11 cellular contexts compared by ENCODE assay signal in genomic region chr17:40554646-40555295, GRCh38. TPM values are rescaled to one million over a fixed set of nuclear protein-coding genes. Genes with fewer than 3 reads are reported as not detected.
DNase-seq lines count a peak whose midpoint lies in the region; ATAC-seq and TF ChIP-seq lines count a peak whose summit lies in the region.
"Had no signal": no experiment of that assay in that cellular context is flagged by ENCODE, and none has a peak within 500 bp of the region (broad histone marks: within the 10 kb centered on the region; RNA-seq: fewer than 3 reads in every experiment).

No MANE protein-coding gene starts in this region.

- ATAC-seq in WTC11 (no peak), sciatic nerve (no peak), HG03460 (IDR thresholded peaks at IDR 0.05; ENCODE audit: unreplicated experiment) (no peak), HG03565 (IDR thresholded peaks at IDR 0.05; ENCODE audit: unreplicated experiment) (no peak)

- CTCF ChIA-PET in Caco-2 (lab: Charles Lee) (interaction anchor here (1.1 to 2.4 kb wide), 2 partner anchors 21 to 22 kb away, joined by 3 to 13 read pairs; no protein-coding TSS in a partner anchor), WTC11 (lab: Charles Lee) (interaction anchor here (0.6 to 2.1 kb wide), 14 partner anchors 10 to 237 kb away, joined by 3 to 19 read pairs (median 4); partner anchors contain the start of gene GJD3)

- no peaks in the 10 kb centered on the region for H3K27me3 Mint-ChIP-seq in Caco-2 (ENCODE audit: insufficient read depth, unreplicated experiment)
- peaks cover 5% of the 10 kb centered on the region for H3K27me3 Mint-ChIP-seq in WTC11 (ENCODE audit: low read depth)

- TF ChIP-seq CTCF in Caco-2 (IDR thresholded peaks at IDR 0.05; ENCODE audit: insufficient read depth in 1 of 2, low read depth in 1 of 2, low read length in 1 of 2, severe bottlenecking in 1 of 2, unreplicated experiment in 1 of 2) (no peak), WTC11 (IDR thresholded peaks at IDR 0.05) (no peak), esophagus muscularis mucosa (IDR thresholded peaks at IDR 0.05) (no peak)

- H3K9me3 Mint-ChIP-seq in Caco-2 (ENCODE audit: unreplicated experiment): no peaks in the 10 kb centered on the region
- no peaks in the 10 kb centered on the region for H3K9me3 Mint-ChIP-seq in WTC11

- H3K4me1 Mint-ChIP-seq in Caco-2 (ENCODE audit: low read depth, unreplicated experiment) (peaks cover 19% of the 10 kb centered on the region), WTC11 (peaks cover 20% of the 10 kb centered on the region)

- no TSS peak for BruUV-seq in Caco-2 (replicated peaks; lab: Mats Ljungman, UMichigan)

- intact Hi-C loops in Caco-2 (cut with micrococcal nuclease; ENCODE audit: unreplicated experiment) (no loop called here), esophagus muscularis mucosa (cut with DNase I) (no loop called here), sciatic nerve (cut with DNase I) (loop anchor here (10.0 kb wide), 2 partner anchors 120 to 250 kb away; partner anchors contain the start of gene RARA)

- H3K27ac ChIP-seq in esophagus muscularis mucosa (replicated peaks in 1 of 4): peak overlapping the region; percentile 71 to 83 (median 81)

- H3K36me3 Mint-ChIP-seq in Caco-2 (ENCODE audit: insufficient read depth, unreplicated experiment) (peaks cover 6% of the 10 kb centered on the region), WTC11 (no peaks in the 10 kb centered on the region)

- H3K4me1 ChIP-seq in Caco-2 (peaks cover 39% of the 10 kb centered on the region), esophagus muscularis mucosa (peaks cover 87 to 97% (median 94%) of the 10 kb centered on the region in 4 donors)

- no peak for TF ChIP-seq EP300 in esophagus muscularis mucosa (IDR thresholded peaks at IDR 0.05)

- TF ChIP-seq POLR2A in esophagus muscularis mucosa (IDR thresholded peaks at IDR 0.05; ENCODE audit: low read depth): no peak

- no peaks in the 10 kb centered on the region for H3K36me3 ChIP-seq in Caco-2 (ENCODE audit: control insufficient read depth, insufficient read depth, low read length)
- no peaks in the 10 kb centered on the region for H3K36me3 ChIP-seq in esophagus muscularis mucosa

- H3K4me3 Mint-ChIP-seq in Caco-2 (ENCODE audit: unreplicated experiment) (no peak overlapping the region), WTC11 (no peak overlapping the region)

- H3K4me3 ChIP-seq in Caco-2 (ENCODE audit: low read depth, low read length) (no peak overlapping the region), esophagus muscularis mucosa (no peak overlapping the region)

- no peaks in the 10 kb centered on the region for H3K27me3 ChIP-seq in Caco-2 (replicated peaks; ENCODE audit: control insufficient read depth, insufficient read depth, low read length)
- no peaks in the 10 kb centered on the region for H3K27me3 ChIP-seq in esophagus muscularis mucosa

- H3K9me3 ChIP-seq in Caco-2: no peaks in the 10 kb centered on the region
- H3K9me3 ChIP-seq in esophagus muscularis mucosa: no peaks in the 10 kb centered on the region

- POLR2A ChIA-PET in Caco-2 (lab: Charles Lee) (no interaction called here), WTC11 (lab: Charles Lee) (interaction anchor here (1.2 kb wide), 1 partner anchor 27 kb away, joined by 7 read pairs; no protein-coding TSS in a partner anchor)

- H3K27ac Mint-ChIP-seq in Caco-2 (ENCODE audit: unreplicated experiment): peak overlapping the region; percentile 75
- no peak overlapping the region for H3K27ac Mint-ChIP-seq in WTC11

- WGBS in esophagus muscularis mucosa: 97% methylated on average over 18 of the region's 27 CpGs

- DNase-seq in Caco-2 (peak in 1 of 2 experiments; percentile 19), WTC11 (ENCODE audit: low spot score) (peak; percentile 6), esophagus muscularis mucosa (ENCODE audit: extremely low spot score) (peak; percentile 50), sciatic nerve (ENCODE audit: low spot score) (peak; percentile 63), Kasumi-1 (lab: John Stamatoyannopoulos, UW) (no peak), mucosa of gallbladder (ENCODE audit: low spot score) (no peak)
- DNase-seq: SW 1271 had no signal

TF ChIP-seq in WTC11, 78 proteins besides CTCF, POLR2A, EP300 and RAD21 (continues in another document):
- no peak for TF ChIP-seq ATF3 (CRISPR knock-in tag; conservative IDR thresholded peaks at IDR 0.05)
- TF ChIP-seq JUN (CRISPR knock-in tag; IDR thresholded peaks at IDR 0.05): no peak
- TF ChIP-seq E2F5 (CRISPR knock-in tag; IDR thresholded peaks at IDR 0.05): no peak
- no peak for TF ChIP-seq NR2C2 (CRISPR knock-in tag; IDR thresholded peaks at IDR 0.05)
- no peak for TF ChIP-seq IRF2 (CRISPR knock-in tag; IDR thresholded peaks at IDR 0.05; ENCODE audit: borderline replicate concordance, low read depth)
- TF ChIP-seq OVOL2 (CRISPR knock-in tag; IDR thresholded peaks at IDR 0.05; ENCODE audit: borderline replicate concordance): no peak
- no peak for TF ChIP-seq MLX (CRISPR knock-in tag; IDR thresholded peaks at IDR 0.05)
- no peak for TF ChIP-seq GABPB1 (CRISPR knock-in tag; IDR thresholded peaks at IDR 0.05)
- TF ChIP-seq E2F1 (CRISPR knock-in tag; IDR thresholded peaks at IDR 0.05): no peak
- TF ChIP-seq NR3C1 (CRISPR knock-in tag; conservative IDR thresholded peaks at IDR 0.05; ENCODE audit: low read depth): no peak
- TF ChIP-seq FOXP4 (CRISPR knock-in tag; IDR thresholded peaks at IDR 0.05): no peak
- no peak for TF ChIP-seq ESRRA (CRISPR knock-in tag; IDR thresholded peaks at IDR 0.05; ENCODE audit: borderline replicate concordance)

RNA-seq across cellular contexts. Expression of gene CCR7, which starts 10.5 kb away (rescaled TPM):
- total RNA-seq in Caco-2 (2022) (not detected in 2 replicates), WTC11 (2021) (0.37 to 0.92 TPM (median 0.57 TPM) in 3 replicates), esophagus muscularis mucosa (under 1 TPM in 1 of 4 donors, not detected in 3; 0.33 TPM), sciatic nerve (1.4 TPM), mucosa of gallbladder (1.3 TPM)
- total RNA-seq: cerebellum, H4 had no signal

RNA-seq across cellular contexts. Expression of gene TNS4, which starts 53.3 kb away (rescaled TPM):
- 0.65 TPM in 1 of 2 replicates, not detected in the other for total RNA-seq in Caco-2 (2022)
- total RNA-seq in WTC11 (2021): 0.55 to 0.87 TPM (median 0.80 TPM) in 3 replicates
- not detected for total RNA-seq in esophagus muscularis mucosa
- total RNA-seq in sciatic nerve: 0.36 TPM
- 0.23 TPM for total RNA-seq in mucosa of gallbladder
- total RNA-seq: cerebellum, H4 had no signal

Comparison
In these comparisons a context has a peak if more than half of its experiments do, and no peak if none do; other contexts are left out.
1. DNase-seq: peak in WTC11 (single experiment), esophagus muscularis mucosa (single experiment) and sciatic nerve (single experiment); none in Kasumi-1 (0 of 2) and mucosa of gallbladder (single experiment).